Comparison of ENCODE assay signal across 13 cellular contexts in the genomic region with DNA sequence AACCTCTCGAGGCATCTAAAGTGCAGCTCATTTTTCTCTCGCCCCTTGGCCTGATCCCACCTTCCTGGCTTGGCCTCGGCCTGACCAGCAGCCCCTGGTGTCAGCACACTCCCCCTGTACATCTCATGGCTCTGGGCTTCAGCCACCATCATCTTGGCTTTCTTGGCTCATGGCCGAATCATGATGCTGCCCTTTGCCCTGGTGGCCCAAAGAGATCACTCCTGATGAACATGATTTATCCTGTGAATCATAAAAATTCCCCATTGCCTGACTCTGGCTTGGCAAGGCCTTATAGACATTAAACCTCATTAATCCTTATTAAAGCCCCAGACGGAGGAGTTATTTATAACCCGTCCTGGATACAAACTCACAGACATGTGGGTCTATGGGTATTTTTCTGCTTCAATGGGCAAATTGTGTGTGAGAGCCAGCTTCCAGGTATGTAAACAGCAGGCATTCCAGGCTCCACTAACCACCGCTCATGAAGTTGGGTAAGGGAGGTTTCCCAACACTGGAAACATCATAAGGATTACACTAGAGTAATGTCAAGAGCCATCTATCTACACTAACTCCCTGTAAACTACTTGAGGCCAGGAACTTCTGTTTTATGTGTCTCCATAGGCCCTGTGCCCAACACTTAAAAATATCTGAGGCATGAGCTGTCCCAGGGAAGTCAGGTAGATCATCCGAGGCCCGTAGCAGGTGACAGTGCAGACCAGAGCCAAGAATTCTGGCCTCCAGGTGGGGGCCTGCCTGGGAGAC.
DNase-seq lines count a peak whose midpoint lies in the region; ATAC-seq, FAIRE-seq and TF ChIP-seq lines count a peak whose summit lies in the region.
"Had no signal": no experiment of that assay in that cellular context is flagged by ENCODE, and none has a peak within 500 bp of the region (broad histone marks: within the 10 kb centered on the region; RNA-seq: fewer than 3 reads in every experiment).

No MANE protein-coding gene starts in this region.

- no peaks in the 10 kb centered on the region for H3K4me1 ChIP-seq in Karpas-422 (ENCODE audit: low read length)

- ATAC-seq in HG03342 (IDR thresholded peaks at IDR 0.05; ENCODE audit: unreplicated experiment) (no peak), HG03571 (IDR thresholded peaks at IDR 0.05; ENCODE audit: unreplicated experiment) (no peak)

- no peaks in the 10 kb centered on the region for H3K9me3 ChIP-seq in Karpas-422 (ENCODE audit: low read length)

- H3K9ac ChIP-seq in Karpas-422 (ENCODE audit: low read length) = no peak overlapping the region

- H3K4me3 ChIP-seq in fibroblast of mammary gland (ENCODE audit: control insufficient read depth, low read depth, low read length) (no peak overlapping the region), skeletal muscle cell (ENCODE audit: low read depth, low read length) (no peak overlapping the region), Karpas-422 (ENCODE audit: low read length) (no peak overlapping the region)

- no peak overlapping the region for H3K27ac ChIP-seq in Karpas-422 (ENCODE audit: low read length)

- 0 out of 2 replicates have a peak, but pooled peaks cover 5% of the 10 kb centered on the region for H3K9me2 ChIP-seq in Karpas-422 (replicated peaks; ENCODE audit: insufficient read depth, low read length)

- no peak overlapping the region for H3K4me2 ChIP-seq in Karpas-422 (ENCODE audit: low read depth, low read length, poor library complexity, severe bottlenecking)

- no peaks in the 10 kb centered on the region for H4K20me1 ChIP-seq in Karpas-422 (ENCODE audit: insufficient read depth, low read depth, low read length)

- no peak for TF ChIP-seq CTCF in fibroblast of mammary gland (conservative IDR thresholded peaks at IDR 0.05; ENCODE audit: control insufficient read depth, insufficient read depth, low read depth, low read length)

- peak; percentile 85 for FAIRE-seq in RCC 7860 (lab: Jason Lieb, UNC)

- H3K36me3 ChIP-seq in Karpas-422 (ENCODE audit: insufficient read depth, low read length) = no peaks in the 10 kb centered on the region

- DNase-seq in DMS79 treated with DMSO at 0.1 percent for 48 hours (lab: John Stamatoyannopoulos, UW) (peak; percentile 88), RCC 7860 (ENCODE audit: low spot score) (peak; percentile 82), fibroblast of mammary gland (ENCODE audit: low read depth) (peak; percentile 92), skeletal muscle cell (ENCODE audit: low read depth) (peak; percentile 43), Karpas-422 (no peak)
- DNase-seq: activated CD4-positive, alpha-beta memory T cell treated with anti-CD3 and anti-CD28 coated beads, Interleukin-2, amount 10 ng/mL, durations not matched to agents 7 days and 5 days; cerebellar nuclear complex; COR-L47; NCI-H1417 treated with DMSO at 0.1 percent for 48 hours; NCI-H524; T-helper 9 cell had no signal

- no peaks in the 10 kb centered on the region for H3K79me2 ChIP-seq in Karpas-422 (ENCODE audit: low read length)

- no peak overlapping the region for H2AFZ ChIP-seq in Karpas-422 (ENCODE audit: low read length)

- 0 out of 2 replicates have a peak, but pooled peaks cover 5% of the 10 kb centered on the region for H3K27me3 ChIP-seq in Karpas-422 (ENCODE audit: low read length)
